24 cellular contexts compared by ENCODE assay signal in genomic region chr1:225380691-225381090, GRCh38. TPM values are rescaled to one million over a fixed set of nuclear protein-coding genes. Genes with fewer than 3 reads are reported as not detected.
A peak's percentile ranks its signal among the peaks of the same experiment; 100 is the strongest.
DNase-seq lines count a peak whose midpoint lies in the region; ATAC-seq, FAIRE-seq and TF ChIP-seq lines count a peak whose summit lies in the region.
"Had no signal": no experiment of that assay in that cellular context is flagged by ENCODE, and none has a peak within 500 bp of the region (broad histone marks: within the 10 kb centered on the region; RNA-seq: fewer than 3 reads in every experiment).

No MANE protein-coding gene starts in this region.

- H3K27me3 Mint-ChIP-seq in GM23338 (ENCODE audit: insufficient read depth, low read depth, poor library complexity): peaks cover 9% of the 10 kb centered on the region
- no peaks in the 10 kb centered on the region for H3K27me3 Mint-ChIP-seq in T-helper 17 cell
- H3K27me3 Mint-ChIP-seq: CD4-positive, alpha-beta T cell had no signal

- H3K4me2 ChIP-seq in GM23338 (no peak overlapping the region), H1 (ENCODE audit: insufficient read depth in 1 of 2, low read depth in 2 of 2, low read length in 2 of 2) (no peak overlapping the region)
- H3K4me2 ChIP-seq: A549; BLaER1 treated with 17β-estradiol and CSF1 and Interleukin-3, amounts not matched to agents 10 nM and 100 nM had no signal

- no peak overlapping the region for H3K56ac ChIP-seq in H1 (replicated peaks; ENCODE audit: insufficient read length, low read depth, low read length)

- no peak for ATAC-seq in GM23338
- ATAC-seq in T-helper 17 cell: no peak
- no peak for ATAC-seq in HG03196 (IDR thresholded peaks at IDR 0.05; ENCODE audit: unreplicated experiment)
- ATAC-seq: A549, GM12878, HCT116 had no signal

- no peak overlapping the region for H2BK20ac ChIP-seq in H1 (ENCODE audit: low read length)

- POLR2A ChIA-PET in H1 (lab: Charles Lee; ENCODE audit: partially characterized antibody): no interaction called here

- H3K36me3 ChIP-seq in GM23338 (ENCODE audit: insufficient read depth) (no peaks in the 10 kb centered on the region), H1 (ENCODE audit: control insufficient read depth in 2 of 4, insufficient read depth in 4 of 4, low read length in 3 of 4) (no peaks in the 10 kb centered on the region)
- H3K36me3 ChIP-seq: BE2C had no signal

- no peak overlapping the region for H3K4me3 Mint-ChIP-seq in GM23338
- H3K4me3 Mint-ChIP-seq in T-helper 17 cell: no peak overlapping the region
- H3K4me3 Mint-ChIP-seq: CD14-positive monocyte; CD4-positive, alpha-beta T cell; CD8-positive, alpha-beta memory T cell; H9 had no signal

- H3K9ac ChIP-seq in H1 (replicated peaks in 1 of 4; ENCODE audit: extremely low read depth in 1 of 4, low read depth in 3 of 4, low read length in 3 of 4): no peak overlapping the region
- H3K9ac ChIP-seq: BLaER1 treated with 17β-estradiol and CSF1 and Interleukin-3, amounts not matched to agents 10 nM and 100 nM had no signal

- H3K23ac ChIP-seq in H1 (ENCODE audit: insufficient read length): no peak overlapping the region

- H4K20me1 ChIP-seq in GM23338 (replicated peaks; ENCODE audit: insufficient read depth): no peaks in the 10 kb centered on the region
- no peaks in the 10 kb centered on the region for H4K20me1 ChIP-seq in H1 (replicated peaks in 1 of 2; ENCODE audit: control insufficient read depth in 1 of 2, insufficient read depth in 2 of 2, low read length in 2 of 2)
- H4K20me1 ChIP-seq: BLaER1 treated with 17β-estradiol and CSF1 and Interleukin-3, amounts not matched to agents 10 nM and 100 nM had no signal

- no peaks in the 10 kb centered on the region for H3K9me3 ChIP-seq in T-helper 17 cell (ENCODE audit: control insufficient read depth, low read length, poor library complexity, severe bottlenecking)
- no peaks in the 10 kb centered on the region for H3K9me3 ChIP-seq in H1 (ENCODE audit: insufficient read depth in 2 of 2, low read depth in 1 of 2, low read length in 1 of 2)
- H3K9me3 ChIP-seq: A549; BE2C; BLaER1 treated with 17β-estradiol and CSF1 and Interleukin-3, amounts not matched to agents 10 nM and 100 nM had no signal

- DNase-seq in GM23338 (ENCODE audit: low spot score) (no peak), T-helper 17 cell (no peak), H1 (ENCODE audit: low read depth in 1 of 2, low spot score in 2 of 2) (no peak), superior temporal gyrus (ENCODE audit: extremely low spot score) (no peak), NCI-H510A (lab: John Stamatoyannopoulos, UW) (no peak)
- DNase-seq: 8988T; ACHN; AML-193; BE2C; CD4-positive, alpha-beta T cell; CD8-positive, alpha-beta memory T cell; DMS 273 treated with DMSO at 0.1 percent for 48 hours; DMS79; EL; GDM1; H9 had no signal

- H3K27ac ChIP-seq in GM23338 (ENCODE audit: low read depth) (no peak overlapping the region), H1 (ENCODE audit: low read depth, low read length) (no peak overlapping the region)
- H3K27ac ChIP-seq: A549; BLaER1 treated with 17β-estradiol and CSF1 and Interleukin-3, amounts not matched to agents 10 nM and 100 nM had no signal

- no peak overlapping the region for H3K14ac ChIP-seq in H1 (ENCODE audit: insufficient read length)

- H4K5ac ChIP-seq in H1 (ENCODE audit: insufficient read length, low read depth, low read length): no peak overlapping the region

- peaks cover 16% of the 10 kb centered on the region for H3K4me1 Mint-ChIP-seq in GM23338
- peaks cover 2% of the 10 kb centered on the region for H3K4me1 Mint-ChIP-seq in T-helper 17 cell
- H3K4me1 Mint-ChIP-seq: CD14-positive monocyte had no signal

- H3K9me2 ChIP-seq in GM23338 (ENCODE audit: insufficient read depth): no peaks in the 10 kb centered on the region; the same call in none of the 2 replicates

- H2BK120ac ChIP-seq in H1 (replicated peaks; ENCODE audit: low read depth, low read length): no peak overlapping the region

- no peak overlapping the region for H3K4ac ChIP-seq in H1 (replicated peaks; ENCODE audit: insufficient read length, low read depth, low read length)

- peak overlapping the region; percentile 20; the same call in 1 of the 2 replicates for H2BK15ac ChIP-seq in H1 (ENCODE audit: low read length)

- 86% methylated on average over 1 of the region's 1 CpG; no CpG with 5 or more reads in 1 of the 2 experiments for WGBS in H1 (ENCODE audit: extremely low coverage in 1 of 2, insufficient coverage in 1 of 2, insufficient read length in 1 of 2, insufficient replicate concordance in 2 of 2, low coverage in 1 of 2, low lambda C conversion rate in 2 of 2, missing lambda C conversion rate in 1 of 2), 2 experiments

- H2BK12ac ChIP-seq in H1 (ENCODE audit: low read depth, low read length): peak overlapping the region; percentile 46; the same call in 1 of the 2 replicates

- no peak overlapping the region for H3K18ac ChIP-seq in H1 (ENCODE audit: extremely low read depth, low read length)

- H3K9me3 Mint-ChIP-seq in GM23338: no peaks in the 10 kb centered on the region
- H3K9me3 Mint-ChIP-seq: CD4-positive, alpha-beta T cell; CD8-positive, alpha-beta memory T cell; H9 had no signal

- no peak overlapping the region for H4K91ac ChIP-seq in H1 (replicated peaks; ENCODE audit: insufficient read length, low read length)

- no peak for TF ChIP-seq POLR2A in H1 (IDR thresholded peaks at IDR 0.05; ENCODE audit: control extremely low read depth in 1 of 2, low read depth in 2 of 2, low read length in 2 of 2)

- H2BK5ac ChIP-seq in H1 (ENCODE audit: low read depth, low read length): no peak overlapping the region

- no peaks in the 10 kb centered on the region for H3K23me2 ChIP-seq in H1 (ENCODE audit: low read depth, low read length)

- peak overlapping the region; percentile 34; the same call in 1 of the 2 replicates for H2AFZ ChIP-seq in GM23338
- H2AFZ ChIP-seq in H1 (ENCODE audit: low read length): no peak overlapping the region

- H3K27me3 ChIP-seq in GM23338 (ENCODE audit: insufficient read depth): no peaks in the 10 kb centered on the region
- no peaks in the 10 kb centered on the region for H3K27me3 ChIP-seq in H1 (replicated peaks in 1 of 4; ENCODE audit: control insufficient read depth in 3 of 4, extremely low read depth in 1 of 4, insufficient read depth in 3 of 4, low read length in 3 of 4)
- H3K27me3 ChIP-seq: BE2C; BLaER1 treated with 17β-estradiol and CSF1 and Interleukin-3, amounts not matched to agents 10 nM and 100 nM had no signal

- TF ChIP-seq RAD21 in H1 (IDR thresholded peaks at IDR 0.05 in 1 of 2, conservative IDR thresholded peaks at IDR 0.05 in 1 of 2; ENCODE audit: low read depth in 2 of 2, low read length in 2 of 2): no peak

- H4K8ac ChIP-seq in H1 (ENCODE audit: extremely low read depth, insufficient read depth, low read length): no peak overlapping the region

- H3K4me1 ChIP-seq in GM23338 (ENCODE audit: insufficient read depth) (peaks cover 19% of the 10 kb centered on the region), H1 (replicated peaks in 1 of 4; ENCODE audit: control insufficient read depth in 3 of 4, insufficient read depth in 4 of 4, low read length in 3 of 4) (peaks cover 0 to 5% (median under 1%) of the 10 kb centered on the region in 4 experiments; a peak in 2 of 7 replicates)
- H3K4me1 ChIP-seq: A549; BE2C; BLaER1 treated with 17β-estradiol and CSF1 and Interleukin-3, amounts not matched to agents 10 nM and 100 nM had no signal

- H3F3A ChIP-seq in GM23338 (replicated peaks; ENCODE audit: low read depth): no peaks in the 10 kb centered on the region

- H3K79me2 ChIP-seq in GM23338 (replicated peaks; ENCODE audit: insufficient read depth): no peaks in the 10 kb centered on the region
- no peaks in the 10 kb centered on the region for H3K79me2 ChIP-seq in H1 (ENCODE audit: control insufficient read depth in 1 of 2, insufficient read depth in 2 of 2, low read length in 2 of 2)

- no peaks in the 10 kb centered on the region for H3K36me3 Mint-ChIP-seq in GM23338 (ENCODE audit: low read depth)
- no peaks in the 10 kb centered on the region for H3K36me3 Mint-ChIP-seq in T-helper 17 cell (ENCODE audit: low read depth)
- H3K36me3 Mint-ChIP-seq: CD14-positive monocyte had no signal

- no peaks in the 10 kb centered on the region for H3K79me1 ChIP-seq in H1 (ENCODE audit: low read depth, low read length)

- H3K4me3 ChIP-seq in GM23338 (no peak overlapping the region), H1 (ENCODE audit: extremely low read depth in 1 of 4, insufficient read depth in 2 of 4, low read depth in 3 of 4, low read length in 4 of 4) (no peak overlapping the region)
- H3K4me3 ChIP-seq: A549; BLaER1 treated with 17β-estradiol and CSF1 and Interleukin-3, amounts not matched to agents 10 nM and 100 nM; GM12878 had no signal

- H3K27ac Mint-ChIP-seq in GM23338 (no peak overlapping the region), T-helper 17 cell (peak overlapping the region; percentile 67)
- H3K27ac Mint-ChIP-seq: CD14-positive monocyte; CD4-positive, alpha-beta T cell; CD8-positive, alpha-beta memory T cell had no signal

- FAIRE-seq in H1 (lab: Jason Lieb, UNC): no peak
- FAIRE-seq: A549, D721Med, GM12878, GM19239 had no signal

- TF ChIP-seq CTCF in GM23338 (conservative IDR thresholded peaks at IDR 0.05; ENCODE audit: low read depth in 2 of 2): no peak
- TF ChIP-seq CTCF in H1 (IDR thresholded peaks at IDR 0.05; ENCODE audit: control extremely low read depth in 1 of 3, insufficient read depth in 1 of 3, low read depth in 1 of 3, low read length in 3 of 3): no peak

- H2AK5ac ChIP-seq in H1 (ENCODE audit: low read depth, low read length): no peak overlapping the region

- CTCF ChIA-PET in H1 (lab: Charles Lee; ENCODE audit: partially characterized antibody): interaction anchor here (1.3 kb wide), 1 partner anchor 62 kb away, joined by 3 read pairs; no protein-coding TSS in a partner anchor

- TF ChIP-seq EP300 in H1 (IDR thresholded peaks at IDR 0.05; ENCODE audit: borderline replicate concordance in 1 of 2, low read depth in 2 of 2, low read length in 2 of 2): no peak

TF ChIP-seq in GM23338, 12 proteins besides CTCF, POLR2A, EP300 and RAD21 (continues in another document):
- TF ChIP-seq CREB1 (CRISPR knock-in tag; IDR thresholded peaks at IDR 0.05; ENCODE audit: low read depth): no peak

TF ChIP-seq in H1, 55 proteins besides CTCF, POLR2A, EP300 and RAD21 (continues in another document):
- TF ChIP-seq JUND (IDR thresholded peaks at IDR 0.05; ENCODE audit: low read length) (no peak), JUN (IDR thresholded peaks at IDR 0.05; ENCODE audit: low read depth, low read length) (no peak)

RNA-seq across cellular contexts. Expression of gene LBR, which starts 47.1 kb away (rescaled TPM):
- 91.3 and 93.6 TPM in 2 replicates for total RNA-seq in GM23338 (2014; rRNA removed; shearing (Covaris generic))
- polyA plus RNA-seq in GM23338 (2016; fragmentation: Nextera tagmentation; extraction: Ambion mirVana): 41.9 and 50.6 TPM in 2 replicates
- 100 to 1,000 TPM; 116 to 121 TPM for total RNA-seq in T-helper 17 cell
- total RNA-seq in H1 (2021; fragmentation: NEBNext Ultra II Directional; extraction: Animal tissue kit (Norgen Biotek cat#: 25700)): 89.8 and 93.0 TPM in 2 replicates
- polyA plus RNA-seq in H1 (2011; rRNA removed): 32.1 and 39.1 TPM in 2 replicates
- polyA plus RNA-seq in H1 (2011; cell fraction: cytosol; rRNA removed): 35.5 TPM
- 41.7 TPM for polyA plus RNA-seq in H1 (2011; cell fraction: nucleus; rRNA removed)
- 42.4 to 77.4 TPM (median 46.1 TPM) in 4 replicates for polyA plus RNA-seq in H1 (2012, experiment 1 of 2)
- polyA plus RNA-seq in H1 (2012, experiment 2 of 2): 7.1 TPM
- polyA plus RNA-seq in H1 (2013, experiment 1 of 2): 113 TPM
- polyA plus RNA-seq in H1 (2013, experiment 2 of 2): 124 TPM
- polyA minus RNA-seq in H1 (2011; rRNA and poly(A)+ RNA removed): 57.7 and 76.1 TPM in 2 replicates
- polyA minus RNA-seq in H1 (2011; cell fraction: cytosol; rRNA and poly(A)+ RNA removed): 27.3 TPM
- polyA minus RNA-seq in H1 (2011; cell fraction: nucleus; rRNA and poly(A)+ RNA removed): 50.5 TPM
